ENCODE assay signal across 1 cellular context in the genomic region with DNA sequence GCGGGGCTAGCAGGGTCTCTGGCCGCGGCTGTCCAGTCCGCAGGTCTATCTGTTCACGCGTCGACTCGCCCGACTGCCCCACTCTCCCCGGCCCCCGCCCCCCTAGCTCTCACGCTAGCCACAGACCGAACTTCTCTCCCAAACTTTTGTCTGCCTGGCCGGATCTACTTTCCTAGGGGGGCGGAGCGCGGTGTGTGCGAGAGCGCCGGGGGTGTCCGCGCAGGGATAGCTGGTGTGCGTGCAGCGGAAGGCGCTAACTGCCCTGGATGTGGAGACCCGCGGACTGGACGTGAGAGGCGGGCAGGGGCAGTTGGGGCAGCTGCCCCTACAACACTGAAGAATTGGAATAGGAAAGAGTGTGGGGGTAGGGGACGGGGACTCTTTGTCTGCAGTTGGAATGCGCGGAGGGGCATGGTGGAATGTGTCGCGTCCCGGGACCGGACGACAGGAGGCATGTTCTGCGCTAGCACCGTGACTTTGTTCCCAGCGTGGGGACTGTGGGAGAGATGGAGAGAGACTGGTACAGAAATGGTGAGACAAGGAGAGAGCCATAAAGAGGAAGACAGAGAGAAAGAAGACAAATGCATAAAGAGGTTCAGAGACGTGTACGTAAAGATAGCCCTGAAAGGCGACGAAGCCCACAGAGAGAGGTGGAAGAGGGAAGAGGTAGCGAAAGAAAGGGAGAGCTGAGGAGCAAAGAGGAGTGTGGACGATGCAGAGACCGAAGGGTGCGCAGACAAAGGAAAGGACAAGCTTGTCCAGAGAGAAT.
A peak's percentile ranks its signal among the peaks of the same experiment; 100 is the strongest.
TF ChIP-seq lines count a peak whose summit lies in the region.

A gene (minus strand): TSS at position 75 of the 769 bp plus-strand sequence. CDS start 285 bp downstream, outside the sequence.

TF ChIP-seq in HepG2, 621 proteins besides CTCF, POLR2A, EP300 and RAD21 (continued from another document and continues in another):
- TF ChIP-seq, protein P1, sequence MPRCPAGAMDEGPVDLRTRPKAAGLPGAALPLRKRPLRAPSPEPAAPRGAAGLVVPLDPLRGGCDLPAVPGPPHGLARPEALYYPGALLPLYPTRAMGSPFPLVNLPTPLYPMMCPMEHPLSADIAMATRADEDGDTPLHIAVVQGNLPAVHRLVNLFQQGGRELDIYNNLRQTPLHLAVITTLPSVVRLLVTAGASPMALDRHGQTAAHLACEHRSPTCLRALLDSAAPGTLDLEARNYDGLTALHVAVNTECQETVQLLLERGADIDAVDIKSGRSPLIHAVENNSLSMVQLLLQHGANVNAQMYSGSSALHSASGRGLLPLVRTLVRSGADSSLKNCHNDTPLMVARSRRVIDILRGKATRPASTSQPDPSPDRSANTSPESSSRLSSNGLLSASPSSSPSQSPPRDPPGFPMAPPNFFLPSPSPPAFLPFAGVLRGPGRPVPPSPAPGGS (CRISPR knock-in tag; IDR thresholded peaks at IDR 0.05), result peak; percentile 93
- peak; percentile 97 for TF ChIP-seq LCORL (IDR thresholded peaks at IDR 0.05)
- no peak for TF ChIP-seq LCORL (CRISPR knock-in tag; IDR thresholded peaks at IDR 0.05)
- TF ChIP-seq, protein P2, sequence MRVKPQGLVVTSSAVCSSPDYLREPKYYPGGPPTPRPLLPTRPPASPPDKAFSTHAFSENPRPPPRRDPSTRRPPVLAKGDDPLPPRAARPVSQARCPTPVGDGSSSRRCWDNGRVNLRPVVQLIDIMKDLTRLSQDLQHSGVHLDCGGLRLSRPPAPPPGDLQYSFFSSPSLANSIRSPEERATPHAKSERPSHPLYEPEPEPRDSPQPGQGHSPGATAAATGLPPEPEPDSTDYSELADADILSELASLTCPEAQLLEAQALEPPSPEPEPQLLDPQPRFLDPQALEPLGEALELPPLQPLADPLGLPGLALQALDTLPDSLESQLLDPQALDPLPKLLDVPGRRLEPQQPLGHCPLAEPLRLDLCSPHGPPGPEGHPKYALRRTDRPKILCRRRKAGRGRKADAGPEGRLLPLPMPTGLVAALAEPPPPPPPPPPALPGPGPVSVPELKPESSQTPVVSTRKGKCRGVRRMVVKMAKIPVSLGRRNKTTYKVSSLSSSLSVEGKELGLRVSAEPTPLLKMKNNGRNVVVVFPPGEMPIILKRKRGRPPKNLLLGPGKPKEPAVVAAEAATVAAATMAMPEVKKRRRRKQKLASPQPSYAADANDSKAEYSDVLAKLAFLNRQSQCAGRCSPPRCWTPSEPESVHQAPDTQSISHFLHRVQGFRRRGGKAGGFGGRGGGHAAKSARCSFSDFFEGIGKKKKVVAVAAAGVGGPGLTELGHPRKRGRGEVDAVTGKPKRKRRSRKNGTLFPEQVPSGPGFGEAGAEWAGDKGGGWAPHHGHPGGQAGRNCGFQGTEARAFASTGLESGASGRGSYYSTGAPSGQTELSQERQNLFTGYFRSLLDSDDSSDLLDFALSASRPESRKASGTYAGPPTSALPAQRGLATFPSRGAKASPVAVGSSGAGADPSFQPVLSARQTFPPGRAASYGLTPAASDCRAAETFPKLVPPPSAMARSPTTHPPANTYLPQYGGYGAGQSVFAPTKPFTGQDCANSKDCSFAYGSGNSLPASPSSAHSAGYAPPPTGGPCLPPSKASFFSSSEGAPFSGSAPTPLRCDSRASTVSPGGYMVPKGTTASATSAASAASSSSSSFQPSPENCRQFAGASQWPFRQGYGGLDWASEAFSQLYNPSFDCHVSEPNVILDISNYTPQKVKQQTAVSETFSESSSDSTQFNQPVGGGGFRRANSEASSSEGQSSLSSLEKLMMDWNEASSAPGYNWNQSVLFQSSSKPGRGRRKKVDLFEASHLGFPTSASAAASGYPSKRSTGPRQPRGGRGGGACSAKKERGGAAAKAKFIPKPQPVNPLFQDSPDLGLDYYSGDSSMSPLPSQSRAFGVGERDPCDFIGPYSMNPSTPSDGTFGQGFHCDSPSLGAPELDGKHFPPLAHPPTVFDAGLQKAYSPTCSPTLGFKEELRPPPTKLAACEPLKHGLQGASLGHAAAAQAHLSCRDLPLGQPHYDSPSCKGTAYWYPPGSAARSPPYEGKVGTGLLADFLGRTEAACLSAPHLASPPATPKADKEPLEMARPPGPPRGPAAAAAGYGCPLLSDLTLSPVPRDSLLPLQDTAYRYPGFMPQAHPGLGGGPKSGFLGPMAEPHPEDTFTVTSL (CRISPR knock-in tag; IDR thresholded peaks at IDR 0.05; ENCODE audit: borderline replicate concordance), result no peak
- peak; percentile 93 for TF ChIP-seq MEIS1 (CRISPR knock-in tag; IDR thresholded peaks at IDR 0.05; ENCODE audit: borderline replicate concordance)
- peak; percentile 86 for TF ChIP-seq ZKSCAN1 (IDR thresholded peaks at IDR 0.05; ENCODE audit: low read length)
- TF ChIP-seq NR2F1 (CRISPR knock-in tag; IDR thresholded peaks at IDR 0.05), result peak; percentile 5 to 70; a peak in 2 of 4 replicates
- no peak for TF ChIP-seq PHB2 (IDR thresholded peaks at IDR 0.05; ENCODE audit: partially characterized antibody)
- TF ChIP-seq, protein P3, sequence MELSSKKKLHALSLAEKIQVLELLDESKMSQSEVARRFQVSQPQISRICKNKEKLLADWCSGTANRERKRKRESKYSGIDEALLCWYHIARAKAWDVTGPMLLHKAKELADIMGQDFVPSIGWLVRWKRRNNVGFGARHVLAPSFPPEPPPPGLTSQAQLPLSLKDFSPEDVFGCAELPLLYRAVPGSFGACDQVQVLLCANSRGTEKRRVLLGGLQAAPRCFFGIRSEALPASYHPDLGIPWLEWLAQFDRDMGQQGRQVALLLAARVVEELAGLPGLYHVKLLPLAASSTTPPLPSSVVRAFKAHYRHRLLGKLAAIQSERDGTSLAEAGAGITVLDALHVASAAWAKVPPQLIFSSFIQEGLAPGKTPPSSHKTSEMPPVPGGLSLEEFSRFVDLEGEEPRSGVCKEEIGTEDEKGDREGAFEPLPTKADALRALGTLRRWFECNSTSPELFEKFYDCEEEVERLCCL (CRISPR knock-in tag; IDR thresholded peaks at IDR 0.05; ENCODE audit: borderline replicate concordance), result peak; percentile 99
- peak; percentile 31 for TF ChIP-seq JARID2 (CRISPR knock-in tag; IDR thresholded peaks at IDR 0.05; ENCODE audit: insufficient replicate concordance)
- TF ChIP-seq MTA1 (CRISPR knock-in tag; IDR thresholded peaks at IDR 0.05; ENCODE audit: borderline replicate concordance), result peak; percentile 100
- no peak for TF ChIP-seq ZNF224 (CRISPR knock-in tag; IDR thresholded peaks at IDR 0.05)
- TF ChIP-seq, protein P4, sequence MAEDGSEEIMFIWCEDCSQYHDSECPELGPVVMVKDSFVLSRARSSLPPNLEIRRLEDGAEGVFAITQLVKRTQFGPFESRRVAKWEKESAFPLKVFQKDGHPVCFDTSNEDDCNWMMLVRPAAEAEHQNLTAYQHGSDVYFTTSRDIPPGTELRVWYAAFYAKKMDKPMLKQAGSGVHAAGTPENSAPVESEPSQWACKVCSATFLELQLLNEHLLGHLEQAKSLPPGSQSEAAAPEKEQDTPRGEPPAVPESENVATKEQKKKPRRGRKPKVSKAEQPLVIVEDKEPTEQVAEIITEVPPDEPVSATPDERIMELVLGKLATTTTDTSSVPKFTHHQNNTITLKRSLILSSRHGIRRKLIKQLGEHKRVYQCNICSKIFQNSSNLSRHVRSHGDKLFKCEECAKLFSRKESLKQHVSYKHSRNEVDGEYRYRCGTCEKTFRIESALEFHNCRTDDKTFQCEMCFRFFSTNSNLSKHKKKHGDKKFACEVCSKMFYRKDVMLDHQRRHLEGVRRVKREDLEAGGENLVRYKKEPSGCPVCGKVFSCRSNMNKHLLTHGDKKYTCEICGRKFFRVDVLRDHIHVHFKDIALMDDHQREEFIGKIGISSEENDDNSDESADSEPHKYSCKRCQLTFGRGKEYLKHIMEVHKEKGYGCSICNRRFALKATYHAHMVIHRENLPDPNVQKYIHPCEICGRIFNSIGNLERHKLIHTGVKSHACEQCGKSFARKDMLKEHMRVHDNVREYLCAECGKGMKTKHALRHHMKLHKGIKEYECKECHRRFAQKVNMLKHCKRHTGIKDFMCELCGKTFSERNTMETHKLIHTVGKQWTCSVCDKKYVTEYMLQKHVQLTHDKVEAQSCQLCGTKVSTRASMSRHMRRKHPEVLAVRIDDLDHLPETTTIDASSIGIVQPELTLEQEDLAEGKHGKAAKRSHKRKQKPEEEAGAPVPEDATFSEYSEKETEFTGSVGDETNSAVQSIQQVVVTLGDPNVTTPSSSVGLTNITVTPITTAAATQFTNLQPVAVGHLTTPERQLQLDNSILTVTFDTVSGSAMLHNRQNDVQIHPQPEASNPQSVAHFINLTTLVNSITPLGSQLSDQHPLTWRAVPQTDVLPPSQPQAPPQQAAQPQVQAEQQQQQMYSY (CRISPR knock-in tag; IDR thresholded peaks at IDR 0.05), result no peak
- TF ChIP-seq ZNF468 (CRISPR knock-in tag; IDR thresholded peaks at IDR 0.05), result no peak
- TF ChIP-seq ZMYM2 (CRISPR knock-in tag; IDR thresholded peaks at IDR 0.05), result no peak
- TF ChIP-seq NAIF1 (CRISPR knock-in tag; IDR thresholded peaks at IDR 0.05; ENCODE audit: borderline replicate concordance), result no peak
- TF ChIP-seq, protein P5, sequence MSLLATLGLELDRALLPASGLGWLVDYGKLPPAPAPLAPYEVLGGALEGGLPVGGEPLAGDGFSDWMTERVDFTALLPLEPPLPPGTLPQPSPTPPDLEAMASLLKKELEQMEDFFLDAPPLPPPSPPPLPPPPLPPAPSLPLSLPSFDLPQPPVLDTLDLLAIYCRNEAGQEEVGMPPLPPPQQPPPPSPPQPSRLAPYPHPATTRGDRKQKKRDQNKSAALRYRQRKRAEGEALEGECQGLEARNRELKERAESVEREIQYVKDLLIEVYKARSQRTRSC (CRISPR knock-in tag; IDR thresholded peaks at IDR 0.05; ENCODE audit: low read depth), result peak; percentile 98
- peak; percentile 97 for TF ChIP-seq KDM5A (IDR thresholded peaks at IDR 0.05; ENCODE audit: borderline replicate concordance, low read length)
- peak; percentile 55; the same call in 1 of the 2 replicates for TF ChIP-seq TGIF2 (CRISPR knock-in tag; IDR thresholded peaks at IDR 0.05)
- no peak for TF ChIP-seq TCF7L2 (IDR thresholded peaks at IDR 0.05; ENCODE audit: low read depth, low read length)
- no peak for TF ChIP-seq MTF1 (CRISPR knock-in tag; IDR thresholded peaks at IDR 0.05)
- no peak for TF ChIP-seq MED8 (CRISPR knock-in tag; IDR thresholded peaks at IDR 0.05; ENCODE audit: insufficient replicate concordance)
- TF ChIP-seq, protein P6, sequence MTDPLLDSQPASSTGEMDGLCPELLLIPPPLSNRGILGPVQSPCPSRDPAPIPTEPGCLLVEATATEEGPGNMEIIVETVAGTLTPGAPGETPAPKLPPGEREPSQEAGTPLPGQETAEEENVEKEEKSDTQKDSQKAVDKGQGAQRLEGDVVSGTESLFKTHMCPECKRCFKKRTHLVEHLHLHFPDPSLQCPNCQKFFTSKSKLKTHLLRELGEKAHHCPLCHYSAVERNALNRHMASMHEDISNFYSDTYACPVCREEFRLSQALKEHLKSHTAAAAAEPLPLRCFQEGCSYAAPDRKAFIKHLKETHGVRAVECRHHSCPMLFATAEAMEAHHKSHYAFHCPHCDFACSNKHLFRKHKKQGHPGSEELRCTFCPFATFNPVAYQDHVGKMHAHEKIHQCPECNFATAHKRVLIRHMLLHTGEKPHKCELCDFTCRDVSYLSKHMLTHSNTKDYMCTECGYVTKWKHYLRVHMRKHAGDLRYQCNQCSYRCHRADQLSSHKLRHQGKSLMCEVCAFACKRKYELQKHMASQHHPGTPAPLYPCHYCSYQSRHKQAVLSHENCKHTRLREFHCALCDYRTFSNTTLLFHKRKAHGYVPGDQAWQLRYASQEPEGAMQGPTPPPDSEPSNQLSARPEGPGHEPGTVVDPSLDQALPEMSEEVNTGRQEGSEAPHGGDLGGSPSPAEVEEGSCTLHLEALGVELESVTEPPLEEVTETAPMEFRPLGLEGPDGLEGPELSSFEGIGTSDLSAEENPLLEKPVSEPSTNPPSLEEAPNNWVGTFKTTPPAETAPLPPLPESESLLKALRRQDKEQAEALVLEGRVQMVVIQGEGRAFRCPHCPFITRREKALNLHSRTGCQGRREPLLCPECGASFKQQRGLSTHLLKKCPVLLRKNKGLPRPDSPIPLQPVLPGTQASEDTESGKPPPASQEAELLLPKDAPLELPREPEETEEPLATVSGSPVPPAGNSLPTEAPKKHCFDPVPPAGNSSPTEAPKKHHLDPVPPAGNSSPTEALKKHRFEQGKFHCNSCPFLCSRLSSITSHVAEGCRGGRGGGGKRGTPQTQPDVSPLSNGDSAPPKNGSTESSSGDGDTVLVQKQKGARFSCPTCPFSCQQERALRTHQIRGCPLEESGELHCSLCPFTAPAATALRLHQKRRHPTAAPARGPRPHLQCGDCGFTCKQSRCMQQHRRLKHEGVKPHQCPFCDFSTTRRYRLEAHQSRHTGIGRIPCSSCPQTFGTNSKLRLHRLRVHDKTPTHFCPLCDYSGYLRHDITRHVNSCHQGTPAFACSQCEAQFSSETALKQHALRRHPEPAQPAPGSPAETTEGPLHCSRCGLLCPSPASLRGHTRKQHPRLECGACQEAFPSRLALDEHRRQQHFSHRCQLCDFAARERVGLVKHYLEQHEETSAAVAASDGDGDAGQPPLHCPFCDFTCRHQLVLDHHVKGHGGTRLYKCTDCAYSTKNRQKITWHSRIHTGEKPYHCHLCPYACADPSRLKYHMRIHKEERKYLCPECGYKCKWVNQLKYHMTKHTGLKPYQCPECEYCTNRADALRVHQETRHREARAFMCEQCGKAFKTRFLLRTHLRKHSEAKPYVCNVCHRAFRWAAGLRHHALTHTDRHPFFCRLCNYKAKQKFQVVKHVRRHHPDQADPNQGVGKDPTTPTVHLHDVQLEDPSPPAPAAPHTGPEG (CRISPR knock-in tag; IDR thresholded peaks at IDR 0.05), result no peak
- no peak for TF ChIP-seq ZNF430 (CRISPR knock-in tag; IDR thresholded peaks at IDR 0.05)
- peak; percentile 98 for TF ChIP-seq ZNF543 (CRISPR knock-in tag; IDR thresholded peaks at IDR 0.05)
- TF ChIP-seq, protein P7, sequence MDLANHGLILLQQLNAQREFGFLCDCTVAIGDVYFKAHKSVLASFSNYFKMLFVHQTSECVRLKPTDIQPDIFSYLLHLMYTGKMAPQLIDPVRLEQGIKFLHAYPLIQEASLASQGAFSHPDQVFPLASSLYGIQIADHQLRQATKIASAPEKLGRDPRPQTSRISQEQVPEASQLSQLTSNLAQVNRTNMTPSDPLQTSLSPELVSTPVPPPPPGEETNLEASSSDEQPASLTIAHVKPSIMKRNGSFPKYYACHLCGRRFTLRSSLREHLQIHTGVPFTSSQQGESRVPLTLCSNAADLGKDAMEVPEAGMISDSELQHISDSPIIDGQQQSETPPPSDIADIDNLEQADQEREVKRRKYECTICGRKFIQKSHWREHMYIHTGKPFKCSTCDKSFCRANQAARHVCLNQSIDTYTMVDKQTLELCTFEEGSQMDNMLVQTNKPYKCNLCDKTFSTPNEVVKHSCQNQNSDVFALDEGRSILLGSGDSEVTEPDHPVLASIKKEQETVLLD (CRISPR knock-in tag; IDR thresholded peaks at IDR 0.05; ENCODE audit: low read depth), result no peak
- TF ChIP-seq CBFB (CRISPR knock-in tag; IDR thresholded peaks at IDR 0.05), result peak; percentile 93
- TF ChIP-seq, protein P8, sequence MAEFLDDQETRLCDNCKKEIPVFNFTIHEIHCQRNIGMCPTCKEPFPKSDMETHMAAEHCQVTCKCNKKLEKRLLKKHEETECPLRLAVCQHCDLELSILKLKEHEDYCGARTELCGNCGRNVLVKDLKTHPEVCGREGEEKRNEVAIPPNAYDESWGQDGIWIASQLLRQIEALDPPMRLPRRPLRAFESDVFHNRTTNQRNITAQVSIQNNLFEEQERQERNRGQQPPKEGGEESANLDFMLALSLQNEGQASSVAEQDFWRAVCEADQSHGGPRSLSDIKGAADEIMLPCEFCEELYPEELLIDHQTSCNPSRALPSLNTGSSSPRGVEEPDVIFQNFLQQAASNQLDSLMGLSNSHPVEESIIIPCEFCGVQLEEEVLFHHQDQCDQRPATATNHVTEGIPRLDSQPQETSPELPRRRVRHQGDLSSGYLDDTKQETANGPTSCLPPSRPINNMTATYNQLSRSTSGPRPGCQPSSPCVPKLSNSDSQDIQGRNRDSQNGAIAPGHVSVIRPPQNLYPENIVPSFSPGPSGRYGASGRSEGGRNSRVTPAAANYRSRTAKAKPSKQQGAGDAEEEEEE (CRISPR knock-in tag; IDR thresholded peaks at IDR 0.05; ENCODE audit: borderline replicate concordance), result no peak; the same call in 1 of the 2 replicates
- peak; percentile 99 for TF ChIP-seq SAP130 (CRISPR knock-in tag; IDR thresholded peaks at IDR 0.05; ENCODE audit: low read depth)
- peak; percentile 100 for TF ChIP-seq DMAP1 (CRISPR knock-in tag; IDR thresholded peaks at IDR 0.05)
